Comparison of ENCODE assay signal across 25 cellular contexts in the genomic region with DNA sequence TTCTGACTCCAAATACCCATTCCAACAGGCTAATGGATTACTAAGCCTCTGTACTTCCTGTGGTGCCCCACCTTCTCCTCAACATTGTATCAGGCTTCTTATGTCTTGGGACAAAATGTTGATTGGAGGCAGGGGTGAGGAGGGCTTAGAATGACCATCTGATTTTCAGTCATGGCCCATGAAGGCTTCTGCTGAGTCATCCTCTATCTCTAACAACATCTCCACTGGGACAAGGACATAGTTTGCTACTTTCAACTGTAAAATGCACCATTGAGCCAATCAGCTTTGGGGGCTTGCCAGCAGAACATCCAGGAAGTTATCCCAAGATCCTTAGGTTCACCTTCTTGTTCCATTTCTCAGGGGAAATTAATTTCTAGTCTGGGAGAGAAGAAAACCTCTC. TPM values are rescaled to one million over a fixed set of nuclear protein-coding genes. Genes with fewer than 3 reads are reported as not detected.
"Had no signal": no experiment of that assay in that cellular context is flagged by ENCODE, and none has a peak within 500 bp of the region (broad histone marks: within the 10 kb centered on the region; RNA-seq: fewer than 3 reads in every experiment).

No MANE protein-coding gene starts in this region.

- H3K9me3 Mint-ChIP-seq: activated B cell treated with CpG ODN at 0.5 μM for 24 hours; activated CD8-positive, alpha-beta T cell treated with anti-CD3 and anti-CD28 coated beads for 36 hours; activated T-cell treated with anti-CD3 and anti-CD28 coated beads, Interleukin-2, amount 50 U/mL, for 4 hours; nephron had no signal

- H3K27me3 Mint-ChIP-seq: progenitor cell of endocrine pancreas had no signal

- ATAC-seq: activated CD8-positive, alpha-beta T cell treated with anti-CD3 and anti-CD28 coated beads for 36 hours; activated T-cell treated with anti-CD3 and anti-CD28 coated beads, Interleukin-2, amount 50 U/mL, for 4 hours; esophagus mucosa; foreskin keratinocyte had no signal

- H3K9me3 ChIP-seq: right atrium auricular region, tibial nerve, vagina had no signal

- H3K4me3 Mint-ChIP-seq: activated B cell treated with CpG ODN at 0.5 μM for 24 hours; activated CD8-positive, alpha-beta T cell treated with anti-CD3 and anti-CD28 coated beads for 36 hours; activated T-cell treated with anti-CD3 and anti-CD28 coated beads, Interleukin-2, amount 50 U/mL, for 4 hours; nephron had no signal

- FAIRE-seq: endometrium, small intestine had no signal

- H3K36me3 ChIP-seq: cardiac muscle cell, right atrium auricular region, tibial nerve, vagina had no signal

- H3K27ac ChIP-seq: cardiac muscle cell, foreskin keratinocyte, right atrium auricular region, tibial nerve, vagina had no signal

- H3K27me3 ChIP-seq: cardiac muscle cell, foreskin keratinocyte, right atrium auricular region, tibial nerve, vagina had no signal

- H3K27ac Mint-ChIP-seq: activated B cell treated with CpG ODN at 0.5 μM for 24 hours; activated CD8-positive, alpha-beta T cell treated with anti-CD3 and anti-CD28 coated beads for 36 hours; nephron; progenitor cell of endocrine pancreas had no signal

- H3K4me1 ChIP-seq: foreskin keratinocyte, right atrium auricular region, tibial nerve, vagina had no signal

- DNase-seq: activated B cell treated with CpG ODN at 0.5 μM for 24 hours; activated CD4-positive, alpha-beta T cell treated with anti-CD3 and anti-CD28 coated beads for 48 hours; activated CD8-positive, alpha-beta T cell treated with anti-CD3 and anti-CD28 coated beads for 36 hours; activated effector memory CD4-positive, alpha-beta T cell treated with Interleukin-2 at 50 U/mL for 16 hours; activated naive CD4-positive, alpha-beta T cell treated with anti-CD3 and anti-CD28 coated beads, Interleukin-2, amount 50 U/mL, for 16 hours; activated T-cell treated with anti-CD3 and anti-CD28 coated beads, Interleukin-2, amount 50 U/mL, for 4 hours; foreskin keratinocyte; kidney glomerular epithelial cell; occipital lobe; small intestine; stimulated activated CD4-positive, alpha-beta T cell treated with anti-CD3 and anti-CD28 coated beads, Interleukin-4, amount 100 ng/mL, for 4 hours; stimulated activated CD8-positive, alpha-beta memory T cell treated with anti-CD3 and anti-CD28 coated beads, Interleukin-4, amount 100 ng/mL, for 48 hours; stimulated activated naive CD4-positive, alpha-beta T cell treated with Interleukin-2 at 50 U/mL for 16 hours; substantia nigra had no signal

- H3K4me1 Mint-ChIP-seq: activated B cell treated with CpG ODN at 0.5 μM for 24 hours, nephron had no signal

- H3K4me3 ChIP-seq: cardiac muscle cell, right atrium auricular region, tibial nerve, vagina had no signal

RNA-seq across cellular contexts. Expression of a gene that starts 29.5 kb away (rescaled TPM):
- total RNA-seq: activated B cell treated with CpG ODN at 0.5 μM for 24 hours; activated CD8-positive, alpha-beta T cell treated with anti-CD3 and anti-CD28 coated beads for 36 hours; activated T-cell treated with anti-CD3 and anti-CD28 coated beads, Interleukin-2, amount 50 U/mL, for 4 hours; cardiac muscle cell; dermis microvascular lymphatic vessel endothelial cell; esophagus mucosa; foreskin keratinocyte; lower leg skin; mesenteric fat pad; tibial nerve; vagina had no signal
- polyA plus RNA-seq: foreskin keratinocyte, small intestine had no signal
